Comparison of ENCODE assay signal across 31 cellular contexts in genomic region chr7:139481364-139481763, GRCh38. TPM values are rescaled to one million over a fixed set of nuclear protein-coding genes. Genes with fewer than 3 reads are reported as not detected.
"Had no signal": no experiment of that assay in that cellular context is flagged by ENCODE, and none has a peak within 500 bp of the region (broad histone marks: within the 10 kb centered on the region; RNA-seq: fewer than 3 reads in every experiment).

No MANE protein-coding gene starts in this region.

- H3K4me3 ChIP-seq: breast epithelium, Peyer's patch, SJSA1 had no signal

- H3K4me3 Mint-ChIP-seq: activated CD8-positive, alpha-beta T cell treated with anti-CD3 and anti-CD28 coated beads, Interleukin-2, amount 10 ng/mL, durations not matched to agents 7 days and 5 days had no signal

- H3K4me1 Mint-ChIP-seq: activated naive CD4-positive, alpha-beta T cell treated with anti-CD3 and anti-CD28 coated beads, Interleukin-2, amount 50 U/mL, for 24 hours had no signal

- H3K27ac Mint-ChIP-seq: activated CD8-positive, alpha-beta T cell treated with anti-CD3 and anti-CD28 coated beads, Interleukin-2, amount 10 ng/mL, durations not matched to agents 7 days and 5 days; activated naive CD4-positive, alpha-beta T cell treated with anti-CD3 and anti-CD28 coated beads, Interleukin-2, amount 50 U/mL, for 24 hours; activated T-helper 1 cell treated with anti-CD3 and anti-CD28 coated beads, Interleukin-12 subunit alpha, Interleukin-12 subunit beta, Interleukin-2, Interleukin-4 antibody, amounts not matched to agents 30 ng/mL and 10 ng/mL and 1 ng/mL, durations not matched to agents 14 hours and 24 hours and 36 hours had no signal

- ATAC-seq: activated CD8-positive, alpha-beta T cell treated with anti-CD3 and anti-CD28 coated beads, Interleukin-2, amount 10 ng/mL, durations not matched to agents 7 days and 5 days; SK-N-SH treated with all-trans-retinoic acid at 6 μM for 48 hours had no signal

- H3K9me3 ChIP-seq: breast epithelium, Peyer's patch had no signal

- H3K27ac ChIP-seq: breast epithelium, Peyer's patch, RWPE1, SJSA1 had no signal

- DNase-seq: activated CD4-positive, alpha-beta T cell treated with anti-CD3 and anti-CD28 coated beads for 48 hours; activated CD4-positive, alpha-beta T cell treated with anti-CD3 and anti-CD28 coated beads, Interleukin-2, amount 50 U/mL, for 4 hours; activated CD4-positive, CD25-positive, alpha-beta regulatory T cell treated with anti-CD3 and anti-CD28 coated beads, Interleukin-2, amount 50 U/mL, for 72 hours; activated CD8-positive, alpha-beta memory T cell treated with anti-CD3 and anti-CD28 coated beads, Interleukin-2, amount 50 U/mL, for 48 hours; activated CD8-positive, alpha-beta T cell treated with anti-CD3 and anti-CD28 coated beads, Interleukin-2, amount 10 ng/mL, durations not matched to agents 7 days and 5 days; activated effector memory CD4-positive, alpha-beta T cell treated with Interleukin-2 at 50 U/mL for 16 hours; activated naive CD4-positive, alpha-beta T cell; activated T-cell treated with anti-CD3 and anti-CD28 coated beads, Interleukin-2, amount 50 U/mL, for 1 hour; aorta; caudate nucleus; KG1; NCI-H1092; NCI-H1417; NCI-H1930; NCI-H2171; NCI-H2227 treated with DMSO at 0.1 percent for 48 hours; NCI-H446 treated with DMSO at 0.1 percent for 48 hours; NCI-H526; NCI-H82; Peyer's patch; SHP77; SW 1271 had no signal

- H3K36me3 Mint-ChIP-seq: activated naive CD4-positive, alpha-beta T cell treated with anti-CD3 and anti-CD28 coated beads, Interleukin-2, amount 50 U/mL, for 24 hours had no signal

- H3K9me3 Mint-ChIP-seq: activated naive CD4-positive, alpha-beta T cell treated with anti-CD3 and anti-CD28 coated beads, Interleukin-2, amount 50 U/mL, for 24 hours; activated T-helper 1 cell treated with anti-CD3 and anti-CD28 coated beads, Interleukin-12 subunit alpha, Interleukin-12 subunit beta, Interleukin-2, Interleukin-4 antibody, amounts not matched to agents 30 ng/mL and 10 ng/mL and 1 ng/mL, durations not matched to agents 14 hours and 24 hours and 36 hours had no signal

- H3K36me3 ChIP-seq: breast epithelium, Peyer's patch, SJSA1 had no signal

RNA-seq across cellular contexts. Expression of gene KLRG2, which starts 2.1 kb away (rescaled TPM):
- total RNA-seq: activated CD8-positive, alpha-beta T cell treated with anti-CD3 and anti-CD28 coated beads, Interleukin-2, amount 10 ng/mL, durations not matched to agents 7 days and 5 days; aorta; LHCN-M2; Peyer's patch; SJSA1 had no signal
- polyA plus RNA-seq: aorta had no signal

RNA-seq across cellular contexts. Expression of gene CLEC2L, which starts 42.1 kb away (rescaled TPM):
- total RNA-seq: activated CD8-positive, alpha-beta T cell treated with anti-CD3 and anti-CD28 coated beads, Interleukin-2, amount 10 ng/mL, durations not matched to agents 7 days and 5 days; activated T-helper 1 cell treated with anti-CD3 and anti-CD28 coated beads, Interleukin-12 subunit alpha, Interleukin-12 subunit beta, Interleukin-2, Interleukin-4 antibody, amounts not matched to agents 30 ng/mL and 10 ng/mL and 1 ng/mL, durations not matched to agents 14 hours and 24 hours and 36 hours; aorta; breast epithelium; LHCN-M2; M059J; Peyer's patch; SJSA1; T-helper 1 cell treated with Interleukin-12 subunit alpha and Interleukin-12 subunit beta and Interleukin-4 antibody, amounts not matched to agents 30 ng/mL and 1 ng/mL, for 36 hours had no signal
- polyA plus RNA-seq: aorta had no signal
